ENCODE assay signal across 11 cellular contexts in the genomic region with DNA sequence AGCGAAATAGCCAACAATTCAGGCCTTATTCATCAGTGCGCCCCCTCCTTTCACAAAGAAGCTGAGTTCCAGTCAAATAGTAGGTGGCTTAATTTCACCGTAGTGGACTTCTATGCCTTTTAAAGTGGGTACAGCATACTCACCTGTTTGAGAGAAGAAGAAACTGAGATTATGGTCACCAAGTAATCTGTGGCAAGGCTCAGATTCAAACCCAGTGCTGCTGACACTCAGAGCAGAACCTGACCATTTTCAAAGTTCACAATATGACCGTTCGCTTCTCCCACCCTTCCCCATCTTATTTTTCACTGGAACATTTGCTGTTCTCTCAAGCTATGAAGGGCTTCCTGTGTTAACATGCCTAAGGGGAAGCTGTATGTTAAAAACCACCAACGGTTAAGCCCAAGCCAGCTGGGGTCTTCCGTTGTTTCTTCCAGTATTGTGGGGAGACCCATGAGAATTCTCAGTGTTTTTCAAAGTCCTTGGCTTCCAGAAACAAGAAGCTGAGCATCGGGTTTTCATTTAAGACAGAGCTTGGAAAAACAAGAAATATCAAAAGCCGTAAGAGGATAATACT. TPM values are rescaled to one million over a fixed set of nuclear protein-coding genes. Genes with fewer than 3 reads are reported as not detected.
DNase-seq lines count a peak whose midpoint lies in the region; ATAC-seq lines count a peak whose summit lies in the region.
"Had no signal": no experiment of that assay in that cellular context is flagged by ENCODE, and none has a peak within 500 bp of the region (broad histone marks: within the 10 kb centered on the region; RNA-seq: fewer than 3 reads in every experiment).

No MANE protein-coding gene starts in this region.

- no peaks in the 10 kb centered on the region for H3K9me3 Mint-ChIP-seq in activated CD4-positive, alpha-beta memory T cell treated with anti-CD3 and anti-CD28 coated beads, Interleukin-2, amount 10 ng/mL, durations not matched to agents 7 days and 5 days

- CTCF ChIA-PET in activated CD4-positive, alpha-beta memory T cell treated with anti-CD3 and anti-CD28 coated beads, Interleukin-2, amount 10 ng/mL, durations not matched to agents 7 days and 5 days (lab: Charles Lee) = interaction anchor here (0.6 to 3.1 kb wide), 6 partner anchors 15 to 136 kb away, joined by 3 to 17 read pairs (median 4); a partner anchor contains a TSS

- ATAC-seq in GM19023 (IDR thresholded peaks at IDR 0.05; ENCODE audit: unreplicated experiment) (peak; percentile 30), HG03175 (IDR thresholded peaks at IDR 0.05; ENCODE audit: unreplicated experiment) (peak; percentile 16), HG03520 (IDR thresholded peaks at IDR 0.05; ENCODE audit: unreplicated experiment) (no peak)

- H3K27me3 Mint-ChIP-seq in activated CD4-positive, alpha-beta memory T cell treated with anti-CD3 and anti-CD28 coated beads, Interleukin-2, amount 10 ng/mL, durations not matched to agents 7 days and 5 days = no peaks in the 10 kb centered on the region

- peaks cover 48% of the 10 kb centered on the region for H3K4me1 Mint-ChIP-seq in activated CD4-positive, alpha-beta memory T cell treated with anti-CD3 and anti-CD28 coated beads, Interleukin-2, amount 10 ng/mL, durations not matched to agents 7 days and 5 days

- POLR2A ChIA-PET in activated CD4-positive, alpha-beta memory T cell treated with anti-CD3 and anti-CD28 coated beads, Interleukin-2, amount 10 ng/mL, durations not matched to agents 7 days and 5 days (lab: Charles Lee) = interaction anchor here (0.7 to 8.2 kb wide), 16 partner anchors 8 to 452 kb away, joined by 3 to 77 read pairs (median 3); a partner anchor contains a TSS

- H3K27ac Mint-ChIP-seq in activated CD4-positive, alpha-beta memory T cell treated with anti-CD3 and anti-CD28 coated beads, Interleukin-2, amount 10 ng/mL, durations not matched to agents 7 days and 5 days = peak overlapping the region; percentile 82

- H3K36me3 Mint-ChIP-seq in activated CD4-positive, alpha-beta memory T cell treated with anti-CD3 and anti-CD28 coated beads, Interleukin-2, amount 10 ng/mL, durations not matched to agents 7 days and 5 days (ENCODE audit: low read depth) = peaks cover 18% of the 10 kb centered on the region

- DNase-seq in AML-193 (lab: John Stamatoyannopoulos, UW) = peak; percentile 45 to 52
- DNase-seq in activated CD4-positive, alpha-beta memory T cell treated with anti-CD3 and anti-CD28 coated beads, Interleukin-2, amount 10 ng/mL, durations not matched to agents 7 days and 5 days = no peak
- no peak for DNase-seq in hepatic stellate cell (ENCODE audit: low spot score)
- no peak for DNase-seq in iPS-NIHi7 (ENCODE audit: extremely low spot score)
- no peak for DNase-seq in central memory CD4-positive, alpha-beta T cell
- DNase-seq: heart left ventricle; NK-92 treated with Interleukin-12 subunit alpha and Interleukin-12 subunit beta, amount 100 ng/mL, for 24 hours; testis had no signal

- H3K4me3 Mint-ChIP-seq in activated CD4-positive, alpha-beta memory T cell treated with anti-CD3 and anti-CD28 coated beads, Interleukin-2, amount 10 ng/mL, durations not matched to agents 7 days and 5 days = no peak overlapping the region

RNA-seq across cellular contexts. Expression of a gene that starts 6.1 kb away (rescaled TPM):
- total RNA-seq in activated CD4-positive, alpha-beta memory T cell treated with anti-CD3 and anti-CD28 coated beads, Interleukin-2, amount 10 ng/mL, durations not matched to agents 7 days and 5 days = 100 to 1,000 TPM; 235 to 242 TPM

Comparison
In these comparisons a context has a peak if more than half of its experiments do, and no peak if none do; other contexts are left out.
1. DNase-seq: peak in AML-193 (2 of 2); none in activated CD4-positive, alpha-beta memory T cell treated with anti-CD3 and anti-CD28 coated beads, Interleukin-2, amount 10 ng/mL, durations not matched to agents 7 days and 5 days (single experiment), hepatic stellate cell (single experiment), iPS-NIHi7 (single experiment) and central memory CD4-positive, alpha-beta T cell (single experiment).